1 cellular context compared by ENCODE assay signal in genomic region chr20:37681384-37681977, GRCh38.
A peak's percentile ranks its signal among the peaks of the same experiment; 100 is the strongest.
TF ChIP-seq lines count a peak whose summit lies in the region.

No MANE protein-coding gene starts in this region.

TF ChIP-seq in GM12878, 131 proteins besides CTCF, POLR2A, EP300 and RAD21:
- TF ChIP-seq YBX1 (IDR thresholded peaks at IDR 0.05) (no peak), ZNF592 (IDR thresholded peaks at IDR 0.05) (no peak), FOS (IDR thresholded peaks at IDR 0.05; ENCODE audit: borderline replicate concordance, extremely low read depth, insufficient read length) (no peak), CBX3 (IDR thresholded peaks at IDR 0.05; ENCODE audit: borderline replicate concordance, low read depth) (no peak), RFX5 (IDR thresholded peaks at IDR 0.05; ENCODE audit: low read depth, low read length) (no peak)
- TF ChIP-seq, protein P1, sequence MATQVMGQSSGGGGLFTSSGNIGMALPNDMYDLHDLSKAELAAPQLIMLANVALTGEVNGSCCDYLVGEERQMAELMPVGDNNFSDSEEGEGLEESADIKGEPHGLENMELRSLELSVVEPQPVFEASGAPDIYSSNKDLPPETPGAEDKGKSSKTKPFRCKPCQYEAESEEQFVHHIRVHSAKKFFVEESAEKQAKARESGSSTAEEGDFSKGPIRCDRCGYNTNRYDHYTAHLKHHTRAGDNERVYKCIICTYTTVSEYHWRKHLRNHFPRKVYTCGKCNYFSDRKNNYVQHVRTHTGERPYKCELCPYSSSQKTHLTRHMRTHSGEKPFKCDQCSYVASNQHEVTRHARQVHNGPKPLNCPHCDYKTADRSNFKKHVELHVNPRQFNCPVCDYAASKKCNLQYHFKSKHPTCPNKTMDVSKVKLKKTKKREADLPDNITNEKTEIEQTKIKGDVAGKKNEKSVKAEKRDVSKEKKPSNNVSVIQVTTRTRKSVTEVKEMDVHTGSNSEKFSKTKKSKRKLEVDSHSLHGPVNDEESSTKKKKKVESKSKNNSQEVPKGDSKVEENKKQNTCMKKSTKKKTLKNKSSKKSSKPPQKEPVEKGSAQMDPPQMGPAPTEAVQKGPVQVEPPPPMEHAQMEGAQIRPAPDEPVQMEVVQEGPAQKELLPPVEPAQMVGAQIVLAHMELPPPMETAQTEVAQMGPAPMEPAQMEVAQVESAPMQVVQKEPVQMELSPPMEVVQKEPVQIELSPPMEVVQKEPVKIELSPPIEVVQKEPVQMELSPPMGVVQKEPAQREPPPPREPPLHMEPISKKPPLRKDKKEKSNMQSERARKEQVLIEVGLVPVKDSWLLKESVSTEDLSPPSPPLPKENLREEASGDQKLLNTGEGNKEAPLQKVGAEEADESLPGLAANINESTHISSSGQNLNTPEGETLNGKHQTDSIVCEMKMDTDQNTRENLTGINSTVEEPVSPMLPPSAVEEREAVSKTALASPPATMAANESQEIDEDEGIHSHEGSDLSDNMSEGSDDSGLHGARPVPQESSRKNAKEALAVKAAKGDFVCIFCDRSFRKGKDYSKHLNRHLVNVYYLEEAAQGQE (IDR thresholded peaks at IDR 0.05; ENCODE audit: low read depth, low read length) = peak; percentile 53; the same call in 1 of the 2 replicates
- TF ChIP-seq, protein P2, sequence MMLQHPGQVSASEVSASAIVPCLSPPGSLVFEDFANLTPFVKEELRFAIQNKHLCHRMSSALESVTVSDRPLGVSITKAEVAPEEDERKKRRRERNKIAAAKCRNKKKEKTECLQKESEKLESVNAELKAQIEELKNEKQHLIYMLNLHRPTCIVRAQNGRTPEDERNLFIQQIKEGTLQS (IDR thresholded peaks at IDR 0.05; ENCODE audit: borderline replicate concordance, extremely low read depth, low read depth, low read length) = no peak
